13 cellular contexts compared by ENCODE assay signal in genomic region chr6:49796842-49797455, GRCh38. TPM values are rescaled to one million over a fixed set of nuclear protein-coding genes. Genes with fewer than 3 reads are reported as not detected.
DNase-seq lines count a peak whose midpoint lies in the region; ATAC-seq, FAIRE-seq and TF ChIP-seq lines count a peak whose summit lies in the region.
"Not testable (repeated sequence)": the region's sequence is repeated elsewhere in the genome, so short reads cannot be mapped to it uniquely, and the experiment has no call there.
"Had no signal": no experiment of that assay in that cellular context is flagged by ENCODE, and none has a peak within 500 bp of the region (broad histone marks: within the 10 kb centered on the region; RNA-seq: fewer than 3 reads in every experiment).

No MANE protein-coding gene starts in this region.

- H3F3A ChIP-seq in PC-3 (ENCODE audit: low read length, unreplicated experiment); smooth muscle cell (ENCODE audit: low read depth): not testable (repeated sequence)

- not testable (repeated sequence) for H3K4me3 ChIP-seq in A549, hepatocyte
- H3K4me3 ChIP-seq in HUES64 (ENCODE audit: low read length) (peak overlapping the region; percentile 57), PC-3 (ENCODE audit: low read length) (peak overlapping the region; percentile 38; the same call in 1 of the 2 replicates), HepG2 (replicated peaks in 1 of 3; ENCODE audit: insufficient read depth in 1 of 3, low read depth in 2 of 3, low read length in 3 of 3) (peak overlapping the region in 1 of 3 experiments; percentile 10; a peak in 1 of 6 replicates), smooth muscle cell (peak overlapping the region; percentile 41)

- H3K27me3 ChIP-seq in HUES64 (ENCODE audit: insufficient read depth, low read length); PC-3 (ENCODE audit: low read length); hepatocyte; HepG2 (ENCODE audit: control insufficient read depth in 1 of 2, insufficient read depth in 2 of 2, low read length in 2 of 2); smooth muscle cell (ENCODE audit: low read depth): not testable (repeated sequence)

- TF ChIP-seq POLR2A in A549 (IDR thresholded peaks at IDR 0.05; ENCODE audit: low read length); HepG2 (IDR thresholded peaks at IDR 0.05; ENCODE audit: insufficient read depth in 1 of 2, low read depth in 2 of 2, low read length in 2 of 2): not testable (repeated sequence)

- H3K27ac ChIP-seq in A549; HUES64 (ENCODE audit: low read depth, low read length); PC-3 (ENCODE audit: low read length); hepatocyte; HepG2 (ENCODE audit: extremely low read length, insufficient read depth, low read length); smooth muscle cell (ENCODE audit: low read depth): not testable (repeated sequence)

- POLR2A ChIA-PET in A549 (lab: Yijun Ruan, JAX); PC-3 (lab: Charles Lee; ENCODE audit: unreplicated experiment); HepG2 (lab: Yijun Ruan, JAX): not testable (repeated sequence)

- TF ChIP-seq RAD21 in A549 (conservative IDR thresholded peaks at IDR 0.05 in 1 of 2, IDR thresholded peaks at IDR 0.05 in 1 of 2); HepG2 (CRISPR knock-in tag; IDR thresholded peaks at IDR 0.05): not testable (repeated sequence)

- TF ChIP-seq EP300 in A549 (IDR thresholded peaks at IDR 0.05); HepG2 (IDR thresholded peaks at IDR 0.05; ENCODE audit: low read depth in 2 of 2, low read length in 2 of 2); HepG2 (CRISPR knock-in tag; IDR thresholded peaks at IDR 0.05; ENCODE audit: borderline replicate concordance): not testable (repeated sequence)

- not testable (repeated sequence) for H2AFZ ChIP-seq in PC-3 (ENCODE audit: low read length); hepatocyte; HepG2 (ENCODE audit: low read length); smooth muscle cell (ENCODE audit: low read depth)

- peak overlapping the region; percentile 26; the same call in 2 of the 3 replicates for H3K4me2 ChIP-seq in A549
- 0 out of 2 replicates have a peak overlapping the region, but pooled peaks have one; percentile 28 for H3K4me2 ChIP-seq in PC-3 (ENCODE audit: low read length)
- H3K4me2 ChIP-seq in hepatocyte: peak overlapping the region; percentile 67
- peak overlapping the region; percentile 49 for H3K4me2 ChIP-seq in HepG2 (ENCODE audit: low read depth, low read length)
- peak overlapping the region; percentile 80 for H3K4me2 ChIP-seq in smooth muscle cell

- in situ Hi-C loops in HepG2 (cut with HindIII; ENCODE audit: extremely low pct_ligation_motif_present, low pct_unique_long_range_greater_than_20kb): not testable (repeated sequence)

- H3K9me2 ChIP-seq in PC-3 (replicated peaks; ENCODE audit: low read length); hepatocyte (replicated peaks; ENCODE audit: insufficient read depth): not testable (repeated sequence)

- H3K4me1 ChIP-seq in A549; ES-I3 (ENCODE audit: insufficient read depth, low read length); HUES64 (ENCODE audit: insufficient read depth, low read length); PC-3 (ENCODE audit: insufficient read depth, low read length); hepatocyte (ENCODE audit: insufficient read depth); HepG2 (ENCODE audit: insufficient read depth, low read length); smooth muscle cell (ENCODE audit: low read depth): not testable (repeated sequence)

- WGBS in A549 (ENCODE audit: missing lambda C conversion rate): 76% methylated on average over 13 of the region's 21 CpGs
- 14% methylated on average over 20 of the region's 21 CpGs for WGBS in HUES64
- 38% methylated on average over 21 of the region's 21 CpGs for WGBS in hepatocyte (ENCODE audit: low lambda C conversion rate, missing lambda C conversion rate)
- 62% methylated on average over 13 of the region's 21 CpGs for WGBS in HepG2 (ENCODE audit: low lambda C conversion rate)
- WGBS in smooth muscle cell (ENCODE audit: low lambda C conversion rate): 43% methylated on average over 21 of the region's 21 CpGs

- not testable (repeated sequence) for BruUV-seq in PC-3 (replicated peaks; lab: Mats Ljungman, UMichigan); HepG2 (replicated peaks; lab: Mats Ljungman, UMichigan)

- intact Hi-C loops in PC-3 (cut with micrococcal nuclease); HepG2 (cut with micrococcal nuclease; ENCODE audit: unreplicated experiment): not testable (repeated sequence)

- not testable (repeated sequence) for FAIRE-seq in A549 (lab: Jason Lieb, UNC); HepG2 (lab: Jason Lieb, UNC)

- peak overlapping the region; percentile 82 for H3K9ac ChIP-seq in ES-I3 (ENCODE audit: low read depth, low read length)
- H3K9ac ChIP-seq in HUES64 (ENCODE audit: low read depth, low read length): peak overlapping the region; percentile 44
- not testable (repeated sequence) for H3K9ac ChIP-seq in PC-3 (ENCODE audit: low read length); HepG2 (ENCODE audit: insufficient read depth, low read depth, low read length); smooth muscle cell (ENCODE audit: low read depth)

- not testable (repeated sequence) for H3K79me2 ChIP-seq in PC-3 (ENCODE audit: low read length); hepatocyte; HepG2 (ENCODE audit: insufficient read depth, low read length); smooth muscle cell (ENCODE audit: low read depth)

- not testable (repeated sequence) for H3K36me3 ChIP-seq in ES-I3 (ENCODE audit: insufficient read depth, low read length); HUES64 (ENCODE audit: insufficient read depth, low read length); PC-3 (ENCODE audit: low read depth, low read length); hepatocyte (replicated peaks; ENCODE audit: insufficient read depth, low read depth); HepG2 (replicated peaks in 1 of 2; ENCODE audit: control insufficient read depth in 1 of 2, insufficient read depth in 2 of 2, low read length in 2 of 2); smooth muscle cell (ENCODE audit: low read depth)

- TF ChIP-seq CTCF in A549 (IDR thresholded peaks at IDR 0.05); PC-3 (conservative IDR thresholded peaks at IDR 0.05; ENCODE audit: low read depth, low read length); hepatocyte (IDR thresholded peaks at IDR 0.05; ENCODE audit: poor library complexity); HepG2 (CRISPR knock-in tag; IDR thresholded peaks at IDR 0.05); smooth muscle cell (IDR thresholded peaks at IDR 0.05; ENCODE audit: borderline replicate concordance, insufficient read depth, poor library complexity, severe bottlenecking): not testable (repeated sequence)

- H3K9me3 ChIP-seq in A549; ES-I3 (ENCODE audit: control insufficient read depth, insufficient read depth, low read length); HUES64 (ENCODE audit: insufficient read depth, low read depth, low read length); PC-3 (ENCODE audit: low read length); hepatocyte (ENCODE audit: low read depth); HepG2 (ENCODE audit: low read length); smooth muscle cell (replicated peaks; ENCODE audit: low read depth): not testable (repeated sequence)

- not testable (repeated sequence) for DNase-seq in A549 (ENCODE audit: low read depth in 1 of 2, low spot score in 1 of 2); PC-3; hepatocyte (ENCODE audit: low spot score); HepG2 (ENCODE audit: low spot score); smooth muscle cell (lab: John Stamatoyannopoulos, UW; ENCODE audit: unreplicated experiment)
- DNase-seq in NCI-H2171 treated with DMSO at 0.1 percent for 48 hours (lab: John Stamatoyannopoulos, UW): peak; percentile 40

- CTCF ChIA-PET in A549 (lab: Yijun Ruan, JAX); PC-3 (lab: Charles Lee); HepG2 (lab: Yijun Ruan, JAX; ENCODE audit: low intra/inter-chr PET ratio, low total read pairs): not testable (repeated sequence)

- ATAC-seq in A549, PC-3, HepG2: not testable (repeated sequence)

- not testable (repeated sequence) for H4K20me1 ChIP-seq in PC-3 (ENCODE audit: low read length); hepatocyte (ENCODE audit: insufficient read depth, poor library complexity, severe bottlenecking); HepG2 (ENCODE audit: insufficient read depth, low read length); smooth muscle cell (ENCODE audit: low read depth)

RNA-seq across cellular contexts. Expression of gene PGK2, which starts 9.9 kb away (rescaled TPM):
- polyA plus RNA-seq in A549 (2011; rRNA removed): not detected in 2 replicates
- not detected in 2 replicates for polyA plus RNA-seq in A549 (2012; cell fraction: cytosol; rRNA removed)
- polyA plus RNA-seq in A549 (2012; cell fraction: nucleus; rRNA removed): not detected in 2 replicates
- not detected in 3 replicates for polyA plus RNA-seq in A549 (2017; fragmentation: RNase III; extraction: RNeasy Plus Mini Kit Qiagen cat#74134 plus additional on column Dnase treatment)
- not detected in 2 replicates for polyA minus RNA-seq in A549 (2011; rRNA and poly(A)+ RNA removed)
- polyA plus RNA-seq in HUES64 (2013, experiment 1 of 2): not detected
- not detected for polyA plus RNA-seq in HUES64 (2013, experiment 2 of 2)
- not detected in 2 replicates for total RNA-seq in PC-3 (2014; rRNA removed)
- total RNA-seq in hepatocyte: not detected in 2 replicates
- polyA plus RNA-seq in hepatocyte: not detected in 2 replicates
- not detected in 2 replicates for total RNA-seq in HepG2 (2016; rRNA removed; fragmentation: Illumina TruSeq; extraction: Trizol)
- total RNA-seq in HepG2 (2016; cell fraction: cytosol; rRNA removed; fragmentation: Illumina TruSeq; extraction: Trizol; ENCODE audit: low read depth): not detected in 2 replicates
- not detected in 2 replicates for total RNA-seq in HepG2 (2016; cell fraction: insoluble cytoplasmic fraction; rRNA removed; fragmentation: Illumina TruSeq; extraction: Trizol)
- total RNA-seq in HepG2 (2016; cell fraction: membrane; rRNA removed; fragmentation: Illumina TruSeq; extraction: Trizol): not detected in 2 replicates
- total RNA-seq in HepG2 (2016; cell fraction: nucleus; rRNA removed; fragmentation: Illumina TruSeq; extraction: Trizol): not detected in 2 replicates
- not detected in 2 replicates for polyA plus RNA-seq in HepG2 (2011; rRNA removed)
- not detected in 2 replicates for polyA plus RNA-seq in HepG2 (2011; cell fraction: cytosol; rRNA removed)
- polyA plus RNA-seq in HepG2 (2011; cell fraction: nucleus; rRNA removed): not detected in 2 replicates
- not detected in 2 replicates for polyA plus RNA-seq in HepG2 (2012)
- not detected in 2 replicates for polyA plus RNA-seq in HepG2 (2016; cell fraction: cytosol; fragmentation: Illumina TruSeq; extraction: Trizol; ENCODE audit: low read depth)
- not detected in 2 replicates for polyA plus RNA-seq in HepG2 (2016; cell fraction: insoluble cytoplasmic fraction; fragmentation: Illumina TruSeq; extraction: Trizol; ENCODE audit: low read depth)
- not detected in 2 replicates for polyA plus RNA-seq in HepG2 (2016; cell fraction: membrane; fragmentation: Illumina TruSeq; extraction: Trizol; ENCODE audit: low read depth)
- polyA plus RNA-seq in HepG2 (2016; cell fraction: nucleus; fragmentation: Illumina TruSeq; extraction: Trizol; ENCODE audit: insufficient read depth, low read depth): not detected in 2 replicates
- polyA minus RNA-seq in HepG2 (2011; rRNA and poly(A)+ RNA removed; ENCODE audit: low replicate concordance): not detected in 2 replicates
- not detected in 2 replicates for polyA minus RNA-seq in HepG2 (2011; cell fraction: cytosol; rRNA and poly(A)+ RNA removed)
- not detected in 2 replicates for polyA minus RNA-seq in HepG2 (2011; cell fraction: nucleus; rRNA and poly(A)+ RNA removed)
- 0.09 TPM in 1 of 2 replicates, not detected in the other for total RNA-seq in smooth muscle cell
- polyA plus RNA-seq in smooth muscle cell: not detected in 2 replicates
- total RNA-seq: A172; CD4-positive, CD25-positive, alpha-beta regulatory T cell; G401; H4 had no signal
- polyA plus RNA-seq: CD4-positive, CD25-positive, alpha-beta regulatory T cell; IgD-negative memory B cell had no signal

RNA-seq across cellular contexts. Expression of gene CRISP3, which starts 52.8 kb away (rescaled TPM):
- polyA plus RNA-seq in A549 (2011; rRNA removed): 0.03 and 0.17 TPM in 2 replicates
- polyA plus RNA-seq in A549 (2012; cell fraction: cytosol; rRNA removed): not detected in 2 replicates
- not detected in 2 replicates for polyA plus RNA-seq in A549 (2012; cell fraction: nucleus; rRNA removed)
- not detected in 3 replicates for polyA plus RNA-seq in A549 (2017; fragmentation: RNase III; extraction: RNeasy Plus Mini Kit Qiagen cat#74134 plus additional on column Dnase treatment)
- polyA minus RNA-seq in A549 (2011; rRNA and poly(A)+ RNA removed): not detected in 2 replicates
- polyA plus RNA-seq in HUES64 (2013, experiment 1 of 2): not detected
- not detected for polyA plus RNA-seq in HUES64 (2013, experiment 2 of 2)
- not detected in 2 replicates for total RNA-seq in PC-3 (2014; rRNA removed)
- not detected in 2 replicates for total RNA-seq in hepatocyte
- not detected in 2 replicates for polyA plus RNA-seq in hepatocyte
- total RNA-seq in HepG2 (2016; rRNA removed; fragmentation: Illumina TruSeq; extraction: Trizol): not detected in 2 replicates
- total RNA-seq in HepG2 (2016; cell fraction: cytosol; rRNA removed; fragmentation: Illumina TruSeq; extraction: Trizol; ENCODE audit: low read depth): not detected in 2 replicates
- total RNA-seq in HepG2 (2016; cell fraction: insoluble cytoplasmic fraction; rRNA removed; fragmentation: Illumina TruSeq; extraction: Trizol): not detected in 2 replicates
- not detected in 2 replicates for total RNA-seq in HepG2 (2016; cell fraction: membrane; rRNA removed; fragmentation: Illumina TruSeq; extraction: Trizol)
- not detected in 2 replicates for total RNA-seq in HepG2 (2016; cell fraction: nucleus; rRNA removed; fragmentation: Illumina TruSeq; extraction: Trizol)
- polyA plus RNA-seq in HepG2 (2011; rRNA removed): not detected in 2 replicates
- polyA plus RNA-seq in HepG2 (2011; cell fraction: cytosol; rRNA removed): not detected in 2 replicates
- polyA plus RNA-seq in HepG2 (2011; cell fraction: nucleus; rRNA removed): not detected in 2 replicates
- not detected in 2 replicates for polyA plus RNA-seq in HepG2 (2012)
- polyA plus RNA-seq in HepG2 (2016; cell fraction: cytosol; fragmentation: Illumina TruSeq; extraction: Trizol; ENCODE audit: low read depth): not detected in 2 replicates
- polyA plus RNA-seq in HepG2 (2016; cell fraction: insoluble cytoplasmic fraction; fragmentation: Illumina TruSeq; extraction: Trizol; ENCODE audit: low read depth): not detected in 2 replicates
- polyA plus RNA-seq in HepG2 (2016; cell fraction: membrane; fragmentation: Illumina TruSeq; extraction: Trizol; ENCODE audit: low read depth): not detected in 2 replicates
- polyA plus RNA-seq in HepG2 (2016; cell fraction: nucleus; fragmentation: Illumina TruSeq; extraction: Trizol; ENCODE audit: insufficient read depth, low read depth): not detected in 2 replicates
- 0.26 TPM in 1 of 2 replicates, not detected in the other for polyA minus RNA-seq in HepG2 (2011; rRNA and poly(A)+ RNA removed; ENCODE audit: low replicate concordance)
- polyA minus RNA-seq in HepG2 (2011; cell fraction: cytosol; rRNA and poly(A)+ RNA removed): not detected in 2 replicates
- polyA minus RNA-seq in HepG2 (2011; cell fraction: nucleus; rRNA and poly(A)+ RNA removed): not detected in 2 replicates
- 1.7 and 4.3 TPM in 2 replicates for total RNA-seq in smooth muscle cell
- polyA plus RNA-seq in smooth muscle cell: 1.1 TPM in 1 of 2 replicates, not detected in the other
- total RNA-seq: A172; CD4-positive, CD25-positive, alpha-beta regulatory T cell; G401; H4 had no signal
- polyA plus RNA-seq: CD4-positive, CD25-positive, alpha-beta regulatory T cell; IgD-negative memory B cell had no signal

Comparison
In these comparisons a context has a peak if more than half of its experiments do, and no peak if none do; other contexts are left out.
1. H3K4me2 ChIP-seq: peak in every context shown above with its lines; median percentile 80 in smooth muscle cell; 67 in hepatocyte; 49 in HepG2; 28 in PC-3; 26 in A549.